ENCODE assay signal across 9 cellular contexts in genomic region chr4:6199344-6199921, GRCh38. TPM values are rescaled to one million over a fixed set of nuclear protein-coding genes. Genes with fewer than 3 reads are reported as not detected.
DNase-seq lines count a peak whose midpoint lies in the region; ATAC-seq and TF ChIP-seq lines count a peak whose summit lies in the region.
"Had no signal": no experiment of that assay in that cellular context is flagged by ENCODE, and none has a peak within 500 bp of the region (broad histone marks: within the 10 kb centered on the region; RNA-seq: fewer than 3 reads in every experiment).

No MANE protein-coding gene starts in this region.

- H3T11ph ChIP-seq in H9 (ENCODE audit: low read length), result no peak overlapping the region

- H3K27me3 ChIP-seq in ACC112 (ENCODE audit: insufficient read depth, low read length) (peaks cover 84% of the 10 kb centered on the region), H9 (ENCODE audit: insufficient read depth, low read length) (no peaks in the 10 kb centered on the region; the same call in 1 of the 2 replicates), SJCRH30 (peaks cover 8% of the 10 kb centered on the region; the same call in 1 of the 2 replicates)

- peaks cover 52% of the 10 kb centered on the region for H3K27me3 Mint-ChIP-seq in H9 (ENCODE audit: low read depth)
- H3K27me3 Mint-ChIP-seq in activated naive CD4-positive, alpha-beta T cell treated with anti-CD3 and anti-CD28 coated beads, Interleukin-2, amount 10 ng/mL, durations not matched to agents 7 days and 5 days, result peaks cover 72% of the 10 kb centered on the region
- H3K27me3 Mint-ChIP-seq in natural killer cell (ENCODE audit: low read depth in 2 of 2), result peaks cover 13 to 28% of the 10 kb centered on the region in 2 donors

- no CpG with 5 or more reads among the region's 60 CpGs for WGBS in H9 (ENCODE audit: extremely low coverage, insufficient read length, low lambda C conversion rate)

- no peak for DNase-seq in H9
- peak; percentile 54 for DNase-seq in activated naive CD4-positive, alpha-beta T cell treated with anti-CD3 and anti-CD28 coated beads, Interleukin-2, amount 10 ng/mL, durations not matched to agents 7 days and 5 days
- DNase-seq in natural killer cell, result no peak
- DNase-seq in HK-2 (ENCODE audit: unreplicated experiment), result no peak
- DNase-seq in ACHN, result no peak
- no peak for DNase-seq in SJCRH30
- no peak for DNase-seq in SKM-1 (lab: John Stamatoyannopoulos, UW; ENCODE audit: unreplicated experiment)

- H3K56ac ChIP-seq in H9 (ENCODE audit: insufficient read length, low read depth, low read length), result no peak overlapping the region

- no peaks in the 10 kb centered on the region for H4K20me1 ChIP-seq in H9 (ENCODE audit: control insufficient read depth, insufficient read depth, insufficient read length)

- TF ChIP-seq CTCF in H9 (conservative IDR thresholded peaks at IDR 0.05) (no peak), natural killer cell (IDR thresholded peaks at IDR 0.05) (no peak)

- no peak overlapping the region for H2BK20ac ChIP-seq in H9 (ENCODE audit: low read depth, low read length, poor library complexity, severe bottlenecking)

- H2BK15ac ChIP-seq in H9 (ENCODE audit: low read depth, low read length), result no peak overlapping the region

- H3K4me3 ChIP-seq in ACC112 (ENCODE audit: low read depth, low read length) (peak overlapping the region; percentile 77; the same call in 1 of the 2 replicates), SJCRH30 (no peak overlapping the region)

- peaks cover 42 to 46% of the 10 kb centered on the region in 2 experiments for H3K4me1 Mint-ChIP-seq in H9
- H3K4me1 Mint-ChIP-seq in activated naive CD4-positive, alpha-beta T cell treated with anti-CD3 and anti-CD28 coated beads, Interleukin-2, amount 10 ng/mL, durations not matched to agents 7 days and 5 days, result peaks cover 27% of the 10 kb centered on the region
- H3K4me1 Mint-ChIP-seq in natural killer cell, result peaks cover 25 to 41% of the 10 kb centered on the region in 2 donors

- H2BK120ac ChIP-seq in H9 (ENCODE audit: low read depth, low read length, poor library complexity, severe bottlenecking), result no peak overlapping the region

- H3K4me1 ChIP-seq in ACC112 (ENCODE audit: control insufficient read depth, insufficient read depth, low read length, unreplicated experiment), result no peaks in the 10 kb centered on the region
- 0 out of 2 replicates have a peak, but pooled peaks cover 8% of the 10 kb centered on the region for H3K4me1 ChIP-seq in H9 (ENCODE audit: insufficient read depth, low read length)
- H3K4me1 ChIP-seq in SJCRH30, result no peaks in the 10 kb centered on the region

- CTCF ChIA-PET in activated naive CD4-positive, alpha-beta T cell treated with anti-CD3 and anti-CD28 coated beads, Interleukin-2, amount 10 ng/mL, durations not matched to agents 7 days and 5 days (lab: Charles Lee), result interaction anchor here (0.5 to 1.2 kb wide), 4 partner anchors 11 to 686 kb away, joined by 3 to 4 read pairs (median 3); no protein-coding TSS in a partner anchor

- peak overlapping the region; percentile 64 to 89 for H3K4me3 Mint-ChIP-seq in H9
- H3K4me3 Mint-ChIP-seq in activated naive CD4-positive, alpha-beta T cell treated with anti-CD3 and anti-CD28 coated beads, Interleukin-2, amount 10 ng/mL, durations not matched to agents 7 days and 5 days, result peak overlapping the region; percentile 72
- H3K4me3 Mint-ChIP-seq in natural killer cell, result peak overlapping the region; percentile 79

- H3K4ac ChIP-seq in H9 (ENCODE audit: low read depth, low read length), result no peak overlapping the region

- no peak overlapping the region for H3K18ac ChIP-seq in H9 (ENCODE audit: insufficient read length, low read depth, low read length)

- in situ Hi-C loops in ACHN (cut with HindIII; ENCODE audit: low pct_ligation_motif_present, low pct_unique_long_range_greater_than_20kb, low sequenced_read_pairs), result no loop called here

- H3K27ac Mint-ChIP-seq in H9 (no peak overlapping the region), natural killer cell (peak overlapping the region in 1 of 2 donors; percentile 96)
- peak overlapping the region; percentile 29 for H3K27ac Mint-ChIP-seq in activated naive CD4-positive, alpha-beta T cell treated with anti-CD3 and anti-CD28 coated beads, Interleukin-2, amount 10 ng/mL, durations not matched to agents 7 days and 5 days

- H4K91ac ChIP-seq in H9 (ENCODE audit: insufficient read length, low read depth, low read length), result no peak overlapping the region

- H3K36me3 ChIP-seq in ACC112 (ENCODE audit: insufficient read depth, low read length) (no peaks in the 10 kb centered on the region), SJCRH30 (no peaks in the 10 kb centered on the region)

- no peak overlapping the region for H3K23ac ChIP-seq in H9 (ENCODE audit: insufficient read length, low read depth, low read length)

- H2AFZ ChIP-seq in ACC112 (ENCODE audit: low read length, unreplicated experiment), result no peak overlapping the region
- H2AFZ ChIP-seq in H9 (ENCODE audit: low read length), result no peak overlapping the region

- H4K8ac ChIP-seq in H9 (replicated peaks; ENCODE audit: insufficient read length, low read depth, low read length), result no peak overlapping the region

- H4K5ac ChIP-seq in H9 (ENCODE audit: insufficient read length, low read depth, low read length), result no peak overlapping the region

- no peak overlapping the region for H2AK5ac ChIP-seq in H9 (ENCODE audit: insufficient read length, low read length)

- peak; percentile 5 to 13 (median 5) for ATAC-seq in natural killer cell

- H3K79me1 ChIP-seq in H9 (ENCODE audit: insufficient read depth, low read depth, low read length, poor library complexity, severe bottlenecking), result no peaks in the 10 kb centered on the region

- H3K9me3 Mint-ChIP-seq in H9, result peaks cover 6 to 8% of the 10 kb centered on the region in 2 experiments; a peak in 4 of 5 replicates
- H3K9me3 Mint-ChIP-seq in activated naive CD4-positive, alpha-beta T cell treated with anti-CD3 and anti-CD28 coated beads, Interleukin-2, amount 10 ng/mL, durations not matched to agents 7 days and 5 days, result peaks cover 8% of the 10 kb centered on the region
- peaks cover 3 to 6% of the 10 kb centered on the region in 2 donors for H3K9me3 Mint-ChIP-seq in natural killer cell

- H3K14ac ChIP-seq in H9 (ENCODE audit: insufficient read depth, low read length), result no peak overlapping the region

- H3K27ac ChIP-seq in ACC112 (ENCODE audit: low read depth, low read length) (no peak overlapping the region), H9 (ENCODE audit: insufficient read length, low read depth, low read length) (no peak overlapping the region), SJCRH30 (no peak overlapping the region)

- peaks cover 7% of the 10 kb centered on the region for H3K23me2 ChIP-seq in H9 (ENCODE audit: insufficient read length, low read depth, low read length, poor library complexity, severe bottlenecking)

- intact Hi-C loops in natural killer cell (cut with micrococcal nuclease), result no loop called here

- H3K79me2 ChIP-seq in ACC112 (ENCODE audit: control insufficient read depth, insufficient read depth, low read length, unreplicated experiment) (no peaks in the 10 kb centered on the region), H9 (ENCODE audit: insufficient read depth, low read length) (no peaks in the 10 kb centered on the region)

- peak overlapping the region; percentile 68 for H3K4me2 ChIP-seq in H9 (ENCODE audit: insufficient read depth, insufficient read length, low read length)

- H3K9me3 ChIP-seq in H9 (ENCODE audit: control insufficient read depth, low read depth, low read length), result no peaks in the 10 kb centered on the region
- H3K9me3 ChIP-seq in SJCRH30 (replicated peaks), result no peaks in the 10 kb centered on the region

- H2BK5ac ChIP-seq in H9 (ENCODE audit: insufficient read length, low read length), result no peak overlapping the region

- H3K36me3 Mint-ChIP-seq in H9 (ENCODE audit: insufficient read depth in 1 of 3, low read depth in 3 of 3) (peaks cover 0 to 8% (median 0%) of the 10 kb centered on the region in 3 experiments; a peak in 1 of 7 replicates), natural killer cell (no peaks in the 10 kb centered on the region)
- H3K36me3 Mint-ChIP-seq in activated naive CD4-positive, alpha-beta T cell treated with anti-CD3 and anti-CD28 coated beads, Interleukin-2, amount 10 ng/mL, durations not matched to agents 7 days and 5 days, result peaks cover 2% of the 10 kb centered on the region

- H2BK12ac ChIP-seq in H9 (ENCODE audit: insufficient read length, low read depth, low read length), result no peak overlapping the region

- no peak overlapping the region for H3K9ac ChIP-seq in H9 (ENCODE audit: extremely low read depth, insufficient read length, low read length)

RNA-seq across cellular contexts. Expression of gene JAKMIP1, which starts 0.9 kb away (rescaled TPM):
- total RNA-seq in H9 (2021), result 1.3 and 1.5 TPM in 2 replicates
- total RNA-seq in natural killer cell, result 10 to 100 TPM in 2 of 3 donors, 1 to 10 TPM in 1; 8.8 to 21.8 (median 16.4) TPM
- total RNA-seq in SJCRH30 (2014; rRNA removed; shearing (Covaris generic)), result not detected in 2 replicates
- total RNA-seq: fibroblast of villous mesenchyme had no signal
